ENCODE assay signal across 8 cellular contexts in the genomic region with DNA sequence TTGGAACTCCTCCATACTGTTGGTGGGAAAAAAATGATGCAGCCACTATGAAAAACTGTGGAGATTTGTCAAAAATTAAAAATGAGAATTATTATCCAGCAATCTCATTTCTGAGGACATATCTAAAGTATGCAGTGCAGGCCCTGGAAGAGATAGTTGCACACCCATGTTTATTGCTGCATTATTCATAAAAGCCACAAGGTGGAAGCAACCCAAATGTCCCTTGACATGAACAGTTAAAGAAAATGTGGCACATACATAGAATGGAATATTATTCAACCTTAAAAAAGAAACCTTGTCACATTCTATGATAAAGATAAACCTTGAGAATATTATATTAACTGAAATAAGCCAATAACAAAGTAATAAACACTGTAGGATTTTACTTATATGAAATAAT.
DNase-seq lines count a peak whose midpoint lies in the region; ATAC-seq and TF ChIP-seq lines count a peak whose summit lies in the region.

No MANE protein-coding gene starts in this region.

- no peak overlapping the region for H3K27ac Mint-ChIP-seq in Calu3 (ENCODE audit: unreplicated experiment)

- no peak overlapping the region for H3K4me3 ChIP-seq in fibroblast of pulmonary artery (replicated peaks; ENCODE audit: low read depth, low read length)
- no peak overlapping the region for H3K4me3 ChIP-seq in prostate gland

- no peaks in the 10 kb centered on the region for H3K9me3 Mint-ChIP-seq in Calu3 (ENCODE audit: low read depth, unreplicated experiment)

- ATAC-seq in GM21367 (IDR thresholded peaks at IDR 0.05; ENCODE audit: unreplicated experiment) (peak; percentile 79), GM19023 (IDR thresholded peaks at IDR 0.05; ENCODE audit: unreplicated experiment) (no peak)

- H3K27ac ChIP-seq in prostate gland: no peak overlapping the region

- no peak for TF ChIP-seq POLR2A in prostate gland (IDR thresholded peaks at IDR 0.05)

- BruUV-seq in Calu3 (replicated peaks; lab: Mats Ljungman, UMichigan): no TSS peak

- CTCF ChIA-PET in Calu3 (lab: Charles Lee): no interaction called here

- no peaks in the 10 kb centered on the region for H3K27me3 ChIP-seq in prostate gland (replicated peaks; ENCODE audit: insufficient read depth)

- H3K36me3 Mint-ChIP-seq in Calu3 (ENCODE audit: insufficient read depth, unreplicated experiment): no peaks in the 10 kb centered on the region

- DNase-seq in Calu3 (peak; percentile 26), NCI-H1694 (lab: John Stamatoyannopoulos, UW) (peak; percentile 18), fibroblast of pulmonary artery (ENCODE audit: low read depth) (peak; percentile 55), ureter (ENCODE audit: low spot score) (no peak), prostate gland (ENCODE audit: low spot score) (no peak), NCI-H128 (lab: John Stamatoyannopoulos, UW; ENCODE audit: unreplicated experiment) (no peak)

- no peaks in the 10 kb centered on the region for H3K4me1 Mint-ChIP-seq in Calu3 (ENCODE audit: low read depth, unreplicated experiment)

- H3K4me3 Mint-ChIP-seq in Calu3 (ENCODE audit: low read depth, unreplicated experiment): no peak overlapping the region

- intact Hi-C loops in Calu3 (cut with micrococcal nuclease; ENCODE audit: unreplicated experiment): loop anchor here (1.0 to 5.0 kb wide), 3 partner anchors 42 to 213 kb away; no protein-coding TSS in a partner anchor
- intact Hi-C loops in prostate gland (cut with DNase I): no loop called here

- H3K9me3 ChIP-seq in prostate gland: no peaks in the 10 kb centered on the region

- no peaks in the 10 kb centered on the region for H3K27me3 Mint-ChIP-seq in Calu3 (ENCODE audit: unreplicated experiment)

- TF ChIP-seq CTCF in Calu3 (IDR thresholded peaks at IDR 0.05; ENCODE audit: unreplicated experiment) (peak; percentile 69), fibroblast of pulmonary artery (IDR thresholded peaks at IDR 0.05; ENCODE audit: low read length, missing control alignments) (peak; percentile 56), prostate gland (IDR thresholded peaks at IDR 0.05) (peak in 1 of 4 experiments; percentile 16)

- no peaks in the 10 kb centered on the region for H3K4me1 ChIP-seq in prostate gland (replicated peaks)

- no peaks in the 10 kb centered on the region for H3K36me3 ChIP-seq in prostate gland

Comparison
In these comparisons a context has a peak if more than half of its experiments do, and no peak if none do; other contexts are left out.
1. DNase-seq: peak in Calu3 (single experiment), NCI-H1694 (single experiment) and fibroblast of pulmonary artery (single experiment); none in ureter (single experiment), prostate gland (single experiment) and NCI-H128 (single experiment).